Comparison of ENCODE assay signal across 8 cellular contexts in genomic region chr15:41827880-41828746, GRCh38. TPM values are rescaled to one million over a fixed set of nuclear protein-coding genes. Genes with fewer than 3 reads are reported as not detected.
DNase-seq lines count a peak whose midpoint lies in the region; ATAC-seq and TF ChIP-seq lines count a peak whose summit lies in the region.

JMJD7 (plus strand) TSS chr15:41828092; CDS start chr15:41828125, 33 bp downstream.

- no peaks in the 10 kb centered on the region for H3K9me3 ChIP-seq in right lobe of liver

- peak within 1 kb of the TSS; percentile 83 to 91 (median 85) for H3K4me3 ChIP-seq in right lobe of liver

- peaks cover 80% of the 10 kb centered on the region for H3K36me3 Mint-ChIP-seq in dendritic cell treated with granulocyte-macrophage colony-stimulating factor and Interleukin-4, amounts not matched to agents 40 ng/mL and 50 ng/mL, for 4 days (ENCODE audit: low read depth)

- no peaks in the 10 kb centered on the region for H3K27me3 ChIP-seq in right lobe of liver

- peaks cover 0 to 14% (median 6%) of the 10 kb centered on the region in 4 donors for H3K4me1 ChIP-seq in right lobe of liver

- ATAC-seq in GM18909 (IDR thresholded peaks at IDR 0.05; ENCODE audit: poor library complexity, unreplicated experiment) (peak; percentile 71), HG03196 (IDR thresholded peaks at IDR 0.05; ENCODE audit: unreplicated experiment) (peak; percentile 54), right lobe of liver (peak; percentile 96 to 98 (median 98))

- H3K27ac Mint-ChIP-seq in dendritic cell treated with granulocyte-macrophage colony-stimulating factor and Interleukin-4, amounts not matched to agents 40 ng/mL and 50 ng/mL, for 4 days = peak within 1 kb of the TSS; percentile 87

- no peaks in the 10 kb centered on the region for H3K36me3 ChIP-seq in right lobe of liver

- peak within 1 kb of the TSS; percentile 82 for H3K4me3 Mint-ChIP-seq in dendritic cell treated with granulocyte-macrophage colony-stimulating factor and Interleukin-4, amounts not matched to agents 40 ng/mL and 50 ng/mL, for 4 days

- H3K27me3 Mint-ChIP-seq in dendritic cell treated with granulocyte-macrophage colony-stimulating factor and Interleukin-4, amounts not matched to agents 40 ng/mL and 50 ng/mL, for 4 days = peaks cover 14% of the 10 kb centered on the region

- H3K9me3 Mint-ChIP-seq in dendritic cell treated with granulocyte-macrophage colony-stimulating factor and Interleukin-4, amounts not matched to agents 40 ng/mL and 50 ng/mL, for 4 days = no peaks in the 10 kb centered on the region

- TF ChIP-seq POLR2A in right lobe of liver (IDR thresholded peaks at IDR 0.05) = peak; percentile 85

- H3K27ac ChIP-seq in right lobe of liver = peak within 1 kb of the TSS; percentile 58 to 73 (median 67)

- TF ChIP-seq CTCF in right lobe of liver (IDR thresholded peaks at IDR 0.05) = no peak

- DNase-seq in AG08395 (ENCODE audit: low spot score) (peak; percentile 99), NCI-H748 treated with DMSO at 0.1 percent for 48 hours (lab: John Stamatoyannopoulos, UW) (peak; percentile 37), right lobe of liver (peak; percentile 99)
- peak; percentile 96 to 97 for DNase-seq in activated CD4-positive, alpha-beta T cell treated with anti-CD3 and anti-CD28 coated beads, Interleukin-2, amount 50 U/mL, for 4 hours
- DNase-seq in stimulated activated CD4-positive, alpha-beta T cell treated with anti-CD3 and anti-CD28 coated beads, Interleukin-4, amount 100 ng/mL, for 1 hour = peak; percentile 98

- under 1% methylated on average over 33 of the region's 65 CpGs for WGBS in right lobe of liver (ENCODE audit: insufficient coverage, low coverage, low lambda C conversion rate, missing lambda C conversion rate)

- H3K4me1 Mint-ChIP-seq in dendritic cell treated with granulocyte-macrophage colony-stimulating factor and Interleukin-4, amounts not matched to agents 40 ng/mL and 50 ng/mL, for 4 days (ENCODE audit: low read depth) = peaks cover 15% of the 10 kb centered on the region

- intact Hi-C loops in dendritic cell treated with granulocyte-macrophage colony-stimulating factor and Interleukin-4, amounts not matched to agents 40 ng/mL and 50 ng/mL, for 4 days (cut with micrococcal nuclease) = loop anchor here (1.0 to 2.0 kb wide), 2 partner anchors 54 to 77 kb away; partner anchors contain the start of gene MAPKBP1
- intact Hi-C loops in right lobe of liver (cut with DNase I) = loop anchor here in 1 of 2 donors (10.0 kb wide), 1 partner anchor 77 kb away; no protein-coding TSS in a partner anchor

RNA-seq across cellular contexts. Expression of gene JMJD7, which starts in this region (rescaled TPM):
- total RNA-seq in right lobe of liver = 1 to 10 TPM; 6.0 to 8.6 (median 7.3) TPM

Comparison
In these comparisons a context has a peak if more than half of its experiments do, and no peak if none do; other contexts are left out.
1. Peak in every context shown above with its lines: DNase-seq, ATAC-seq, H3K4me3 ChIP-seq and H3K27ac ChIP-seq.
2. DNase-seq: peak in every context shown above with its lines; median percentile 99 in AG08395; 99 in right lobe of liver; 98 in stimulated activated CD4-positive, alpha-beta T cell treated with anti-CD3 and anti-CD28 coated beads, Interleukin-4, amount 100 ng/mL, for 1 hour; 96 in activated CD4-positive, alpha-beta T cell treated with anti-CD3 and anti-CD28 coated beads, Interleukin-2, amount 50 U/mL, for 4 hours; 37 in NCI-H748 treated with DMSO at 0.1 percent for 48 hours.